Comparison of ENCODE assay signal across 9 cellular contexts in the genomic region with DNA sequence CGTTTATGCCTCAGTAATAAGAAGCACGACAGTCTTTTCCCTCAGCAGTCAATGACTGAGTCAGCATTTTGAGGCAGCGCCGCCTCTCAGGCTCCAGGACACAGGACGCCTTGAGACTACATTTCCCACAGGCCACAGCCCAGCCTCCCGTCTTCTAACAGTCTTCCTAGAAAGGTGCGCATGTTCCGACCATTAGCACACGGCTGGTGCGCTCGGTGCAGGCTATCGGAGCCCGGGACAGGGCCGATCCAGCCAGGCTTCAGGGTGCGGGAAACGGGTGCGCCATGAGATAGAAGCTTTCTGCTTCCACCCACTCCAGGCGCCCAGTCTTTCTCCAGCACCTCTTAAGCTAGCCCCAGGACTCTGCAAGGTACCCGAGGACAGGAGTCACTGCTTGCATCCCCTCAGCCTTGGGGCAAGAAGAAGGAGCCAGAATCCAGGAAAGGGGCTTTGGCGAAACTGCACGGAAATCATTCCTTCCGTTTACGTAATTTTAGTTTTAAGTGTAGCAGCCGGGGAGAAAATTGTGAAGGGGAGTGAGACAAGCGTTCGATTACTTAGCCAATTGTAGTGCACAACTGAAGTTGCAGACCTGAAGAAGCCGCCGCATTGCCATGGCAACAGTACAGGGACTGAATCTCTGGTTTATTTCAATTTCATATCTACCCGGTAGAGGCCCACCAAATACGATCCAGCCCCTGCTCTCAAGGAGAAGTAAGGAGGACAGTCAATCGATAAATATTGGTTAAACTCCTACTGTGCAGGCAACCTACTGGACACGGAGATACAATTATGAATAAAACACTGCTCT. TPM values are rescaled to one million over a fixed set of nuclear protein-coding genes. Genes with fewer than 3 reads are reported as not detected.
A peak's percentile ranks its signal among the peaks of the same experiment; 100 is the strongest.
DNase-seq lines count a peak whose midpoint lies in the region; TF ChIP-seq lines count a peak whose summit lies in the region.
"Had no signal": no experiment of that assay in that cellular context is flagged by ENCODE, and none has a peak within 500 bp of the region (broad histone marks: within the 10 kb centered on the region; RNA-seq: fewer than 3 reads in every experiment).

No MANE protein-coding gene starts in this region.

- peak overlapping the region; percentile 88 for H2AFZ ChIP-seq in neural progenitor cell (replicated peaks)

- H3K4me3 ChIP-seq in neural progenitor cell (peak overlapping the region; percentile 61), suprapubic skin (peak overlapping the region; percentile 54), WERI-Rb-1 (ENCODE audit: low read depth, low read length) (no peak overlapping the region)

- no peak for TF ChIP-seq EP300 in suprapubic skin (IDR thresholded peaks at IDR 0.05)

- DNase-seq in DMS 273 (lab: John Stamatoyannopoulos, UW; ENCODE audit: unreplicated experiment), result peak; percentile 63
- no peak for DNase-seq in DMS 273 treated with DMSO at 0.1 percent for 48 hours (lab: John Stamatoyannopoulos, UW)
- peak; percentile 84 for DNase-seq in OCI-M2 (lab: John Stamatoyannopoulos, UW; ENCODE audit: unreplicated experiment)
- DNase-seq in activated naive CD8-positive, alpha-beta T cell treated with anti-CD3 and anti-CD28 coated beads, Interleukin-2, amount 50 U/mL, for 16 hours (ENCODE audit: low read depth, low spot score), result peak; percentile 29
- peak; percentile 63 for DNase-seq in glutamatergic neuron
- DNase-seq in neural progenitor cell (ENCODE audit: low spot score), result peak; percentile 88
- peak; percentile 65 to 78 for DNase-seq in suprapubic skin (ENCODE audit: low spot score in 2 of 2)
- no peak for DNase-seq in WERI-Rb-1

- H3K9ac ChIP-seq in neural progenitor cell, result no peak overlapping the region

- H3K27ac Mint-ChIP-seq in glutamatergic neuron (ENCODE audit: unreplicated experiment) (no peak overlapping the region), neural progenitor cell (peak overlapping the region; percentile 62)

- H3K4me1 ChIP-seq in neural progenitor cell (no peaks in the 10 kb centered on the region), suprapubic skin (peaks cover 13% of the 10 kb centered on the region)

- H3K9me3 ChIP-seq in neural progenitor cell (ENCODE audit: low read depth), result no peaks in the 10 kb centered on the region
- H3K9me3 ChIP-seq in suprapubic skin, result no peaks in the 10 kb centered on the region
- H3K9me3 ChIP-seq in WERI-Rb-1 (ENCODE audit: severe bottlenecking), result no peaks in the 10 kb centered on the region

- H3K79me2 ChIP-seq in neural progenitor cell (ENCODE audit: low read depth), result no peaks in the 10 kb centered on the region

- H4K20me1 ChIP-seq in neural progenitor cell (ENCODE audit: low read depth), result no peaks in the 10 kb centered on the region

- H3K36me3 ChIP-seq in neural progenitor cell (no peaks in the 10 kb centered on the region), suprapubic skin (no peaks in the 10 kb centered on the region), WERI-Rb-1 (no peaks in the 10 kb centered on the region)

- H3K36me3 Mint-ChIP-seq in glutamatergic neuron (ENCODE audit: unreplicated experiment) (no peaks in the 10 kb centered on the region), neural progenitor cell (peaks cover 2% of the 10 kb centered on the region)

- H3K27ac ChIP-seq in neural progenitor cell, result no peak overlapping the region
- H3K27ac ChIP-seq in suprapubic skin, result no peak overlapping the region
- H3K27ac ChIP-seq in WERI-Rb-1, result no peak overlapping the region
- H3K27ac ChIP-seq: 22Rv1 had no signal

- H3K27me3 ChIP-seq in neural progenitor cell (peaks cover 9% of the 10 kb centered on the region), suprapubic skin (no peaks in the 10 kb centered on the region), WERI-Rb-1 (ENCODE audit: insufficient read depth, low read depth, severe bottlenecking) (peaks cover 23% of the 10 kb centered on the region)

- peaks cover 2% of the 10 kb centered on the region for H3K9me3 Mint-ChIP-seq in glutamatergic neuron (ENCODE audit: unreplicated experiment)
- no peaks in the 10 kb centered on the region for H3K9me3 Mint-ChIP-seq in neural progenitor cell

- peak overlapping the region; percentile 84 for H3K4me2 ChIP-seq in neural progenitor cell

- WGBS in suprapubic skin, result 7% methylated on average over 31 of the region's 32 CpGs

- TF ChIP-seq CTCF in glutamatergic neuron (IDR thresholded peaks at IDR 0.05; ENCODE audit: partially characterized antibody, unreplicated experiment), result no peak
- TF ChIP-seq CTCF in neural progenitor cell (IDR thresholded peaks at IDR 0.05), result no peak
- TF ChIP-seq CTCF in suprapubic skin (IDR thresholded peaks at IDR 0.05), result no peak
- no peak for TF ChIP-seq CTCF in WERI-Rb-1 (IDR thresholded peaks at IDR 0.05; ENCODE audit: low read depth, low read length)

- no peak for TF ChIP-seq POLR2A in suprapubic skin (IDR thresholded peaks at IDR 0.05)

- H3K27me3 Mint-ChIP-seq in glutamatergic neuron (ENCODE audit: unreplicated experiment) (no peaks in the 10 kb centered on the region), neural progenitor cell (ENCODE audit: insufficient read depth, low read depth) (peaks cover 3% of the 10 kb centered on the region)

- H3K4me1 Mint-ChIP-seq in glutamatergic neuron (ENCODE audit: low read depth, unreplicated experiment), result no peaks in the 10 kb centered on the region
- H3K4me1 Mint-ChIP-seq in neural progenitor cell, result peaks cover 13% of the 10 kb centered on the region

- peak overlapping the region; percentile 78 for H3K4me3 Mint-ChIP-seq in glutamatergic neuron (ENCODE audit: unreplicated experiment)
- peak overlapping the region; percentile 84 for H3K4me3 Mint-ChIP-seq in neural progenitor cell

- H3F3A ChIP-seq in neural progenitor cell (ENCODE audit: low read depth), result no peaks in the 10 kb centered on the region

RNA-seq across cellular contexts. Expression of gene ZNF641, which starts 53.9 kb away (rescaled TPM):
- total RNA-seq in glutamatergic neuron (ENCODE audit: unreplicated experiment) (21.7 TPM), neural progenitor cell (ENCODE audit: low replicate concordance) (13.3 and 21.7 TPM in 2 replicates), suprapubic skin (10 to 100 TPM; 10.2 to 15.4 (median 13.2) TPM)

Comparison
In these comparisons a context has a peak if more than half of its experiments do, and no peak if none do; other contexts are left out.
1. DNase-seq: peak in DMS 273 (single experiment), OCI-M2 (single experiment), activated naive CD8-positive, alpha-beta T cell treated with anti-CD3 and anti-CD28 coated beads, Interleukin-2, amount 50 U/mL, for 16 hours (single experiment), glutamatergic neuron (single experiment), neural progenitor cell (single experiment) and suprapubic skin (2 of 2); none in DMS 273 treated with DMSO at 0.1 percent for 48 hours (single experiment) and WERI-Rb-1 (single experiment).